Comparison of ENCODE assay signal across 8 cellular contexts in genomic region chr7:30412810-30413504, GRCh38.
DNase-seq lines count a peak whose midpoint lies in the region; ATAC-seq, FAIRE-seq and TF ChIP-seq lines count a peak whose summit lies in the region.

No MANE protein-coding gene starts in this region.

- intact Hi-C loops in CD14-positive monocyte (cut with micrococcal nuclease): loop anchor here in 1 of 2 donors (5.0 kb wide), 1 partner anchor 256 kb away; no protein-coding TSS in a partner anchor
- intact Hi-C loops in HepG2 (cut with micrococcal nuclease; ENCODE audit: unreplicated experiment): loop anchor here (2.0 kb wide), 3 partner anchors 136 to 248 kb away; no protein-coding TSS in a partner anchor
- intact Hi-C loops in uterus (cut with DNase I; ENCODE audit: low total_unique reads): loop anchor here (5.0 kb wide), 1 partner anchor 131 kb away; the partner anchor contains the start of gene ZNRF2

- no peaks in the 10 kb centered on the region for H4K20me1 ChIP-seq in OCI-LY3 (ENCODE audit: insufficient read depth, low read length)
- no peaks in the 10 kb centered on the region for H4K20me1 ChIP-seq in HepG2 (ENCODE audit: insufficient read depth, low read length)

- TF ChIP-seq RAD21 in HepG2 (CRISPR knock-in tag; IDR thresholded peaks at IDR 0.05): peak; percentile 75; the same call in 1 of the 2 replicates

- no peak for TF ChIP-seq POLR2A in HepG2 (IDR thresholded peaks at IDR 0.05; ENCODE audit: insufficient read depth in 1 of 2, low read depth in 2 of 2, low read length in 2 of 2)
- no peak for TF ChIP-seq POLR2A in uterus (IDR thresholded peaks at IDR 0.05)

- H3K9ac ChIP-seq in OCI-LY3 (ENCODE audit: low read length): no peak overlapping the region
- no peak overlapping the region for H3K9ac ChIP-seq in HepG2 (ENCODE audit: insufficient read depth, low read depth, low read length)

- no TSS peak for BruUV-seq in HepG2 (replicated peaks; lab: Mats Ljungman, UMichigan)

- H3K27ac ChIP-seq in OCI-LY3 (ENCODE audit: low read length): no peak overlapping the region
- no peak overlapping the region for H3K27ac ChIP-seq in HepG2 (ENCODE audit: extremely low read length, insufficient read depth, low read length)
- no peak overlapping the region for H3K27ac ChIP-seq in uterus

- no peak overlapping the region for H3K4me3 ChIP-seq in OCI-LY3 (ENCODE audit: low read length)
- no peak overlapping the region for H3K4me3 ChIP-seq in HepG2 (replicated peaks in 1 of 3; ENCODE audit: insufficient read depth in 1 of 3, low read depth in 2 of 3, low read length in 3 of 3)
- H3K4me3 ChIP-seq in uterus: no peak overlapping the region

- ATAC-seq in HepG2 (peak; percentile 93), T-helper 17 cell (no peak)

- peaks cover 0 to 14% of the 10 kb centered on the region in 2 donors for H3K36me3 Mint-ChIP-seq in CD14-positive monocyte
- H3K36me3 Mint-ChIP-seq in T-helper 17 cell (ENCODE audit: low read depth): no peaks in the 10 kb centered on the region

- H3K27me3 ChIP-seq in OCI-LY3 (ENCODE audit: low read depth, low read length) (no peaks in the 10 kb centered on the region), HepG2 (ENCODE audit: control insufficient read depth in 1 of 2, insufficient read depth in 2 of 2, low read length in 2 of 2) (no peaks in the 10 kb centered on the region), uterus (no peaks in the 10 kb centered on the region)

- TF ChIP-seq CTCF in CD14-positive monocyte (IDR thresholded peaks at IDR 0.05) (peak; percentile 69), OCI-LY3 (IDR thresholded peaks at IDR 0.05; ENCODE audit: low read depth, low read length) (peak; percentile 30), HepG2 (CRISPR knock-in tag; IDR thresholded peaks at IDR 0.05) (peak; percentile 84), uterus (IDR thresholded peaks at IDR 0.05) (peak; percentile 44 to 83 (median 64))

- POLR2A ChIA-PET in HepG2 (lab: Yijun Ruan, JAX): no interaction called here

- H3K4me2 ChIP-seq in OCI-LY3 (ENCODE audit: low read length) (no peak overlapping the region), HepG2 (ENCODE audit: low read depth, low read length) (no peak overlapping the region)

- peak; percentile 77 for FAIRE-seq in HepG2 (lab: Jason Lieb, UNC)

- H3K4me1 ChIP-seq in OCI-LY3 (ENCODE audit: low read length) (peaks cover 18% of the 10 kb centered on the region), HepG2 (ENCODE audit: insufficient read depth, low read length) (peaks cover 19% of the 10 kb centered on the region), uterus (no peaks in the 10 kb centered on the region)

- DNase-seq in CD14-positive monocyte (ENCODE audit: low spot score) (no peak), HCEC 1CT (peak; percentile 82), dermis microvascular lymphatic vessel endothelial cell (ENCODE audit: low read depth in 2 of 2) (peak; percentile 81 to 89), HepG2 (ENCODE audit: low spot score) (peak; percentile 88), uterus (peak in 1 of 2 donors; percentile 49), T-helper 17 cell (no peak), ureter (ENCODE audit: low spot score) (no peak)

- H3K27ac Mint-ChIP-seq in CD14-positive monocyte (peak overlapping the region in 2 of 7 donors; percentile 23 to 64), T-helper 17 cell (no peak overlapping the region)

- WGBS in HepG2 (ENCODE audit: low lambda C conversion rate): 57% methylated on average over 4 of the region's 5 CpGs

- H3K36me3 ChIP-seq in OCI-LY3 (replicated peaks; ENCODE audit: low read depth, low read length) (peaks cover 9% of the 10 kb centered on the region), HepG2 (replicated peaks in 1 of 2; ENCODE audit: control insufficient read depth in 1 of 2, insufficient read depth in 2 of 2, low read length in 2 of 2) (no peaks in the 10 kb centered on the region), uterus (no peaks in the 10 kb centered on the region)

- peaks cover 4 to 7% (median 5%) of the 10 kb centered on the region in 7 donors for H3K9me3 Mint-ChIP-seq in CD14-positive monocyte

- H3K9me3 ChIP-seq in OCI-LY3 (ENCODE audit: insufficient read depth, low read length): no peaks in the 10 kb centered on the region
- H3K9me3 ChIP-seq in HepG2 (ENCODE audit: low read length): no peaks in the 10 kb centered on the region
- H3K9me3 ChIP-seq in uterus: no peaks in the 10 kb centered on the region
- H3K9me3 ChIP-seq in T-helper 17 cell (ENCODE audit: control insufficient read depth, low read length, poor library complexity, severe bottlenecking): no peaks in the 10 kb centered on the region

- in situ Hi-C loops in HepG2 (cut with HindIII; ENCODE audit: extremely low pct_ligation_motif_present, low pct_unique_long_range_greater_than_20kb): loop anchor here (5.0 kb wide), 3 partner anchors 136 to 251 kb away; no protein-coding TSS in a partner anchor

- CTCF ChIA-PET in HepG2 (lab: Yijun Ruan, JAX; ENCODE audit: low intra/inter-chr PET ratio, low total read pairs): interaction anchor here (1.2 to 2.7 kb wide), 4 partner anchors 137 to 253 kb away, joined by 4 to 24 read pairs (median 14); no protein-coding TSS in a partner anchor

- H3K27me3 Mint-ChIP-seq in CD14-positive monocyte (ENCODE audit: low read depth in 3 of 3): no peaks in the 10 kb centered on the region
- H3K27me3 Mint-ChIP-seq in T-helper 17 cell: no peaks in the 10 kb centered on the region

- H3K79me2 ChIP-seq in OCI-LY3 (ENCODE audit: low read length) (no peaks in the 10 kb centered on the region), HepG2 (ENCODE audit: insufficient read depth, low read length) (no peaks in the 10 kb centered on the region)

- H3K4me3 Mint-ChIP-seq in CD14-positive monocyte (no peak overlapping the region), T-helper 17 cell (no peak overlapping the region)

- H3K4me1 Mint-ChIP-seq in CD14-positive monocyte (peaks cover 42% of the 10 kb centered on the region), T-helper 17 cell (peaks cover 2% of the 10 kb centered on the region)

- no peak for TF ChIP-seq EP300 in HepG2 (IDR thresholded peaks at IDR 0.05; ENCODE audit: low read depth in 2 of 2, low read length in 2 of 2)
- TF ChIP-seq EP300 in HepG2 (CRISPR knock-in tag; IDR thresholded peaks at IDR 0.05; ENCODE audit: borderline replicate concordance): no peak

- no peak overlapping the region for H2AFZ ChIP-seq in OCI-LY3 (ENCODE audit: low read depth, low read length)
- no peak overlapping the region for H2AFZ ChIP-seq in HepG2 (ENCODE audit: low read length)

TF ChIP-seq in HepG2, 621 proteins besides CTCF, POLR2A, EP300 and RAD21 (continues in another document):
- peak; percentile 91 for TF ChIP-seq TEAD3 (CRISPR knock-in tag; optimal IDR thresholded peaks at IDR 0.05; ENCODE audit: borderline replicate concordance)
- TF ChIP-seq ZNF343 (CRISPR knock-in tag; IDR thresholded peaks at IDR 0.05): no peak
- TF ChIP-seq ZNF543 (CRISPR knock-in tag; IDR thresholded peaks at IDR 0.05): no peak
- TF ChIP-seq TFE3 (CRISPR knock-in tag; IDR thresholded peaks at IDR 0.05): peak; percentile 47; the same call in 1 of the 2 replicates
- TF ChIP-seq, protein P1, sequence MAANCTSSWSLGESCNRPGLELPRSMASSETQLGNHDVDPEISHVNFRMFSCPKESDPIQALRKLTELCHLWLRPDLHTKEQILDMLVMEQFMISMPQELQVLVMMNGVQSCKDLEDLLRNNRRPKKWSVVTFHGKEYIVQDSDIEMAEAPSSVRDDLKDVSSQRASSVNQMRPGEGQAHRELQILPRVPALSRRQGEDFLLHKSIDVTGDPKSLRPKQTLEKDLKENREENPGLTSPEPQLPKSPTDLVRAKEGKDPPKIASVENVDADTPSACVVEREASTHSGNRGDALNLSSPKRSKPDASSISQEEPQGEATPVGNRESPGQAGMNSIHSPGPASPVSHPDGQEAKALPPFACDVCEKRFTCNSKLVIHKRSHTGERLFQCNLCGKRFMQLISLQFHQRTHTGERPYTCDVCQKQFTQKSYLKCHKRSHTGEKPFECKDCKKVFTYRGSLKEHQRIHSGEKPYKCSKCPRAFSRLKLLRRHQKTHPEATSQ (CRISPR knock-in tag; IDR thresholded peaks at IDR 0.05; ENCODE audit: borderline replicate concordance): no peak
- TF ChIP-seq BCL3 (CRISPR knock-in tag; IDR thresholded peaks at IDR 0.05): no peak
- TF ChIP-seq ZMYM2 (CRISPR knock-in tag; IDR thresholded peaks at IDR 0.05): no peak
- no peak for TF ChIP-seq ATRX (CRISPR knock-in tag; IDR thresholded peaks at IDR 0.05; ENCODE audit: borderline replicate concordance)
- TF ChIP-seq JUND (CRISPR knock-in tag; IDR thresholded peaks at IDR 0.05): no peak
- no peak for TF ChIP-seq CHCHD3 (CRISPR knock-in tag; IDR thresholded peaks at IDR 0.05)
- TF ChIP-seq HNRNPL (IDR thresholded peaks at IDR 0.05; ENCODE audit: low read depth, low read length): no peak
- TF ChIP-seq HDAC2 (CRISPR knock-in tag; IDR thresholded peaks at IDR 0.05): 0 out of 2 replicates have a peak, but pooled peaks have one; percentile 40
- TF ChIP-seq NRL (CRISPR knock-in tag; IDR thresholded peaks at IDR 0.05; ENCODE audit: borderline replicate concordance): no peak
- TF ChIP-seq RXRB (CRISPR knock-in tag; IDR thresholded peaks at IDR 0.05; ENCODE audit: borderline replicate concordance): peak; percentile 36; the same call in 1 of the 2 replicates
- no peak for TF ChIP-seq SMAD1 (CRISPR knock-in tag; IDR thresholded peaks at IDR 0.05; ENCODE audit: borderline replicate concordance, low read depth)
- TF ChIP-seq ZSCAN29 (CRISPR knock-in tag; conservative IDR thresholded peaks at IDR 0.05): no peak

Comparison
In these comparisons a context has a peak if more than half of its experiments do, and no peak if none do; other contexts are left out.
1. DNase-seq: peak in HCEC 1CT (single experiment), dermis microvascular lymphatic vessel endothelial cell (2 of 2) and HepG2 (single experiment); none in CD14-positive monocyte (single experiment), T-helper 17 cell (0 of 3) and ureter (single experiment).
2. CTCF ChIP-seq: peak in every context shown above with its lines; median percentile 84 in HepG2; 69 in CD14-positive monocyte; 64 in uterus; 30 in OCI-LY3.